Comparison of ENCODE assay signal across 8 cellular contexts in genomic region chr19:29605653-29606419, GRCh38. TPM values are rescaled to one million over a fixed set of nuclear protein-coding genes. Genes with fewer than 3 reads are reported as not detected.
A peak's percentile ranks its signal among the peaks of the same experiment; 100 is the strongest.
DNase-seq lines count a peak whose midpoint lies in the region; ATAC-seq, FAIRE-seq and TF ChIP-seq lines count a peak whose summit lies in the region.

TSS of gene POP4 (plus strand) at chr19:29606283. CDS start at chr19:29606319, 36 bp downstream.

- CTCF ChIA-PET in endothelial cell of umbilical vein (lab: Charles Lee), result interaction anchor here (0.6 to 7.8 kb wide), 8 partner anchors 13 to 299 kb away, joined by 3 to 210 read pairs (median 4); partner anchors contain the start of genes C19orf12 and PLEKHF1

- dilution Hi-C loops in endothelial cell of umbilical vein (cut with MboI; ENCODE audit: extremely low pct_ligation_motif_present, low sequenced_read_pairs), result no loop called here

- H3K4me2 ChIP-seq in OCI-LY3 (ENCODE audit: low read length) (peak within 1 kb of the TSS; percentile 88), endothelial cell of umbilical vein (ENCODE audit: insufficient read depth, low read length) (peak within 1 kb of the TSS; percentile 61)

- TSS peak; percentile 77 for BruUV-seq in endothelial cell of umbilical vein (replicated peaks; lab: Mats Ljungman, UMichigan)

- peak; percentile 83 for TF ChIP-seq POLR2A in endothelial cell of umbilical vein (IDR thresholded peaks at IDR 0.05; ENCODE audit: low read depth, low read length)

- intact Hi-C loops in endothelial cell of umbilical vein (cut with micrococcal nuclease), result loop anchor here (1.0 to 2.0 kb wide), 3 partner anchors 60 to 207 kb away; no protein-coding TSS in a partner anchor

- in situ Hi-C loops in Caki2 (cut with HindIII; ENCODE audit: low pct_unique_long_range_greater_than_20kb, low sequenced_read_pairs), result loop anchor here (10.0 to 25.0 kb wide), 2 partner anchors 109 to 331 kb away; partner anchors contain the start of genes C19orf12 and URI1

- H3K9me1 ChIP-seq in endothelial cell of umbilical vein (replicated peaks; ENCODE audit: control insufficient read depth, extremely low read depth, insufficient read depth, low read length), result no peaks in the 10 kb centered on the region

- peaks cover 29% of the 10 kb centered on the region for H3K79me2 ChIP-seq in OCI-LY3 (ENCODE audit: low read length)
- peaks cover 8% of the 10 kb centered on the region for H3K79me2 ChIP-seq in endothelial cell of umbilical vein (ENCODE audit: control insufficient read depth, insufficient read depth, low read length)

- peak; percentile 57 for ATAC-seq in GM21423 (IDR thresholded peaks at IDR 0.05; ENCODE audit: unreplicated experiment)

- H3K27ac ChIP-seq in HUES6 (ENCODE audit: low read depth, low read length), result peak within 1 kb of the TSS; percentile 86
- H3K27ac ChIP-seq in OCI-LY3 (ENCODE audit: low read length), result peak within 1 kb of the TSS; percentile 76
- H3K27ac ChIP-seq in endothelial cell of umbilical vein (ENCODE audit: insufficient read depth, low read depth, low read length), result peak within 1 kb of the TSS; percentile 70

- DNase-seq in Caki2 (ENCODE audit: low read depth), result peak; percentile 89
- peak; percentile 100 for DNase-seq in activated CD8-positive, alpha-beta memory T cell treated with anti-CD3 and anti-CD28 coated beads, Interleukin-2, amount 50 U/mL, for 48 hours
- DNase-seq in endothelial cell of umbilical vein (ENCODE audit: low read depth, low spot score), result peak; percentile 95
- peak; percentile 98 for DNase-seq in middle frontal gyrus (ENCODE audit: extremely low spot score, low spot score)
- peak; percentile 96 to 99 for DNase-seq in stimulated activated CD8-positive, alpha-beta memory T cell treated with anti-CD3 and anti-CD28 coated beads, Interleukin-2, amount 100 ng/mL, for 48 hours (ENCODE audit: low read depth in 2 of 2)

- POLR2A ChIA-PET in endothelial cell of umbilical vein (lab: Charles Lee), result interaction anchor here (0.6 to 1.7 kb wide), 8 partner anchors 56 to 125 kb away, joined by 3 to 14 read pairs (median 4); partner anchors contain the start of genes C19orf12 and PLEKHF1

- H2AFZ ChIP-seq in OCI-LY3 (ENCODE audit: low read depth, low read length) (peak within 1 kb of the TSS; percentile 78), endothelial cell of umbilical vein (ENCODE audit: low read depth, low read length) (peak within 1 kb of the TSS; percentile 88)

- no peaks in the 10 kb centered on the region for H3K27me3 ChIP-seq in HUES6 (ENCODE audit: control insufficient read depth, insufficient read depth, low read length)
- H3K27me3 ChIP-seq in OCI-LY3 (ENCODE audit: low read depth, low read length), result no peaks in the 10 kb centered on the region
- no peaks in the 10 kb centered on the region for H3K27me3 ChIP-seq in endothelial cell of umbilical vein (ENCODE audit: control insufficient read depth in 2 of 2, insufficient read depth in 2 of 2, low read length in 2 of 2)

- H3K4me1 ChIP-seq in HUES6 (ENCODE audit: control insufficient read depth, insufficient read depth, low read length), result peaks cover 3% of the 10 kb centered on the region; the same call in 1 of the 2 replicates
- H3K4me1 ChIP-seq in OCI-LY3 (ENCODE audit: low read length), result peaks cover 11% of the 10 kb centered on the region
- peaks cover 10% of the 10 kb centered on the region for H3K4me1 ChIP-seq in endothelial cell of umbilical vein (ENCODE audit: control insufficient read depth, extremely low read depth, insufficient read depth, low read length)

- no peaks in the 10 kb centered on the region for H3K9me3 ChIP-seq in HUES6 (ENCODE audit: control insufficient read depth, insufficient read depth, low read depth, low read length)
- no peaks in the 10 kb centered on the region for H3K9me3 ChIP-seq in OCI-LY3 (ENCODE audit: insufficient read depth, low read length)
- no peaks in the 10 kb centered on the region for H3K9me3 ChIP-seq in endothelial cell of umbilical vein (replicated peaks; ENCODE audit: control insufficient read depth, insufficient read depth, low read length)

- H3K4me3 ChIP-seq in HUES6 (ENCODE audit: low read depth, low read length) (peak within 1 kb of the TSS; percentile 95), OCI-LY3 (ENCODE audit: low read length) (peak within 1 kb of the TSS; percentile 85), endothelial cell of umbilical vein (replicated peaks in 1 of 3; ENCODE audit: insufficient read depth in 1 of 3, low read depth in 1 of 3, low read length in 3 of 3) (peak within 1 kb of the TSS; percentile 72 to 76 (median 72))

- H3K9ac ChIP-seq in HUES6 (ENCODE audit: low read length), result peak within 1 kb of the TSS; percentile 96
- H3K9ac ChIP-seq in OCI-LY3 (ENCODE audit: low read length), result peak within 1 kb of the TSS; percentile 92
- peak within 1 kb of the TSS; percentile 88 for H3K9ac ChIP-seq in endothelial cell of umbilical vein (replicated peaks; ENCODE audit: extremely low read depth, insufficient read depth, low read length)

- H3K36me3 ChIP-seq in HUES6 (ENCODE audit: control insufficient read depth, insufficient read depth, low read length), result peaks cover 4% of the 10 kb centered on the region; the same call in 1 of the 2 replicates
- H3K36me3 ChIP-seq in OCI-LY3 (replicated peaks; ENCODE audit: low read depth, low read length), result no peaks in the 10 kb centered on the region
- H3K36me3 ChIP-seq in endothelial cell of umbilical vein (ENCODE audit: control insufficient read depth in 2 of 2, extremely low read depth in 1 of 2, insufficient read depth in 2 of 2, low read length in 2 of 2), result peaks cover 0 to 2% of the 10 kb centered on the region in 2 experiments

- H4K20me1 ChIP-seq in OCI-LY3 (ENCODE audit: insufficient read depth, low read length), result no peaks in the 10 kb centered on the region
- H4K20me1 ChIP-seq in endothelial cell of umbilical vein (replicated peaks; ENCODE audit: control insufficient read depth, extremely low read depth, insufficient read depth, low read length), result no peaks in the 10 kb centered on the region

- TF ChIP-seq CTCF in OCI-LY3 (IDR thresholded peaks at IDR 0.05; ENCODE audit: low read depth, low read length), result no peak
- no peak for TF ChIP-seq CTCF in endothelial cell of umbilical vein (IDR thresholded peaks at IDR 0.05; ENCODE audit: extremely low read depth in 1 of 2, insufficient read depth in 1 of 2, low read depth in 1 of 2, low read length in 2 of 2)

- FAIRE-seq in endothelial cell of umbilical vein (lab: Jason Lieb, UNC), result peak; percentile 94

TF ChIP-seq in endothelial cell of umbilical vein, 7 proteins besides CTCF, POLR2A, EP300 and RAD21:
- no peak for TF ChIP-seq GATA2 (IDR thresholded peaks at IDR 0.05; ENCODE audit: insufficient read depth, insufficient read length, low read depth, low read length)
- no peak for TF ChIP-seq EZH2 (IDR thresholded peaks at IDR 0.05; ENCODE audit: borderline replicate concordance, low read depth, low read length, severe bottlenecking)
- TF ChIP-seq POLR2AphosphoS5 (IDR thresholded peaks at IDR 0.05; ENCODE audit: insufficient read depth, low read depth, low read length), result peak; percentile 96
- no peak for TF ChIP-seq FOS (IDR thresholded peaks at IDR 0.05; ENCODE audit: borderline replicate concordance, insufficient read depth, low read length)
- TF ChIP-seq MYC (IDR thresholded peaks at IDR 0.05; ENCODE audit: low read depth, low read length), result no peak
- peak; percentile 40 for TF ChIP-seq MAX (IDR thresholded peaks at IDR 0.05; ENCODE audit: insufficient read depth, insufficient read length)
- TF ChIP-seq JUN (IDR thresholded peaks at IDR 0.05; ENCODE audit: borderline replicate concordance, insufficient read depth, insufficient read length, low read depth), result peak; percentile 48

RNA-seq across cellular contexts. Expression of gene POP4, which starts in this region (rescaled TPM):
- total RNA-seq in Caki2 (2014; rRNA removed; shearing (Covaris generic); ENCODE audit: low replicate concordance), result 141 and 190 TPM in 2 replicates
- total RNA-seq in endothelial cell of umbilical vein, result 64.4 and 65.4 TPM in 2 replicates
- polyA plus RNA-seq in endothelial cell of umbilical vein, result 55.0 and 56.2 TPM in 2 replicates
- polyA plus RNA-seq in endothelial cell of umbilical vein (2011; cell fraction: cytosol; rRNA removed), result 69.5 and 81.6 TPM in 2 replicates
- 92.0 and 106 TPM in 2 replicates for polyA plus RNA-seq in endothelial cell of umbilical vein (2011; cell fraction: nucleus; rRNA removed)
- 77.6 and 95.4 TPM in 2 replicates for polyA plus RNA-seq in endothelial cell of umbilical vein (2012)
- polyA minus RNA-seq in endothelial cell of umbilical vein, result 52.5 and 65.4 TPM in 2 replicates
- polyA minus RNA-seq in endothelial cell of umbilical vein (2011; cell fraction: cytosol; rRNA and poly(A)+ RNA removed), result 30.5 TPM
- polyA minus RNA-seq in endothelial cell of umbilical vein (2011; cell fraction: nucleus; rRNA and poly(A)+ RNA removed), result 38.0 and 55.1 TPM in 2 replicates

Comparison
In these comparisons a context has a peak if more than half of its experiments do, and no peak if none do; other contexts are left out.
1. Peak in every context shown above with its lines: DNase-seq, ATAC-seq, H3K4me3 ChIP-seq and H3K27ac ChIP-seq.